In the genomic region with DNA sequence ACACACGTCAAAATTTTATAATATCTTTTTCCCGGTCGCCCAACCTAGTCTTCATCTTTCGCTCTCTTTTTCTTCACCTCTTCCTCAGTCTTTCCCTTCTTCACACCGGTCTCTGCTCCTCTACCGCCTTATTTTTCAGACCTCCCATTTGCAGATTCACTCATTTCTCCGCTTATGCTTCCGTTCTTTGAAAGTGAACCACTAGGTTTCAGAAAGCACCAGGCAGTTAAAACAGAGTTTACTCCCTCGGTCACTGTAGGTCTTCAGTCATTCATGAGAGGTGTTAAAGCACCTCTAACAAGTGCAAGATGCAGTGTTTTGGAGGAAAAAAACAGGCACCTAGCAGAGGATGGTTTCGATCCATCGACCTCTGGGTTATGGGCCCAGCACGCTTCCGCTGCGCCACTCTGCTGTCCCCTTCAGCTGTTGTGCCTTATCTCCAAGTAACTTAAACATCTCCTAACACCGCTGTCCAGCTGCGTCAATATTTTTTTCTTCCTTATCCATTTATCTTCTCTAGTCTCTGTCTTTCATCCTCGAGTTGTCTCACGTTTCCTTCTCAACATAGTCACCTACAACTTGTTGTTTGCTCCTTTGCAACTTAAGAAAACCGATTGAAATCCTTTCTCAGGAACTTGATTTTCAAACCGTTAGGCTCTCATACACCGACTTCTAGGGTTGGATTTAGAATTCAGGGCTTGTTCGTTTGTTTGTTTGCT, we compare ENCODE assay signal across 9 cellular contexts.
A peak's percentile ranks its signal among the peaks of the same experiment; 100 is the strongest.
DNase-seq lines count a peak whose midpoint lies in the region; ATAC-seq lines count a peak whose summit lies in the region.
"Had no signal": no experiment of that assay in that cellular context is flagged by ENCODE, and none has a peak within 500 bp of the region (broad histone marks: within the 10 kb centered on the region; RNA-seq: fewer than 3 reads in every experiment).

No MANE protein-coding gene starts in this region.

- H3K27ac Mint-ChIP-seq in activated CD4-positive, alpha-beta memory T cell treated with anti-CD3 and anti-CD28 coated beads, Interleukin-2, amount 10 ng/mL, durations not matched to agents 7 days and 5 days = no peak overlapping the region

- no peaks in the 10 kb centered on the region for H3K4me1 Mint-ChIP-seq in activated CD4-positive, alpha-beta memory T cell treated with anti-CD3 and anti-CD28 coated beads, Interleukin-2, amount 10 ng/mL, durations not matched to agents 7 days and 5 days

- no peaks in the 10 kb centered on the region for H3K9me3 Mint-ChIP-seq in activated CD4-positive, alpha-beta memory T cell treated with anti-CD3 and anti-CD28 coated beads, Interleukin-2, amount 10 ng/mL, durations not matched to agents 7 days and 5 days

- H3K36me3 ChIP-seq in iPS-18a (ENCODE audit: control insufficient read depth, low read depth, low read length) = no peaks in the 10 kb centered on the region

- H3K27me3 ChIP-seq in iPS-18a (ENCODE audit: control insufficient read depth, insufficient read depth, low read length) = peaks cover 26% of the 10 kb centered on the region

- DNase-seq in Ammon's horn (ENCODE audit: low spot score) (peak; percentile 17), NCI-H1105 (lab: John Stamatoyannopoulos, UW) (peak; percentile 66), NCI-H187 (lab: John Stamatoyannopoulos, UW) (no peak)
- peak; percentile 55 for DNase-seq in activated CD4-positive, alpha-beta memory T cell treated with anti-CD3 and anti-CD28 coated beads, Interleukin-2, amount 10 ng/mL, durations not matched to agents 7 days and 5 days
- peak; percentile 51 for DNase-seq in stimulated activated naive CD8-positive, alpha-beta T cell treated with anti-CD3 and anti-CD28 coated beads, Interleukin-15, Interleukin-2, amounts not matched to agents 100 U/mL and 50 U/mL, for 24 hours

- peaks cover 3% of the 10 kb centered on the region for H3K36me3 Mint-ChIP-seq in activated CD4-positive, alpha-beta memory T cell treated with anti-CD3 and anti-CD28 coated beads, Interleukin-2, amount 10 ng/mL, durations not matched to agents 7 days and 5 days (ENCODE audit: low read depth)

- CTCF ChIA-PET in activated CD4-positive, alpha-beta memory T cell treated with anti-CD3 and anti-CD28 coated beads, Interleukin-2, amount 10 ng/mL, durations not matched to agents 7 days and 5 days (lab: Charles Lee) = interaction anchor here (1.2 kb wide), 1 partner anchor 8 kb away, joined by 5 read pairs; no protein-coding TSS in a partner anchor

- H3K9ac ChIP-seq in iPS-18a (ENCODE audit: low read length) = peak overlapping the region; percentile 46

- ATAC-seq in GM18511 (IDR thresholded peaks at IDR 0.05; ENCODE audit: unreplicated experiment) = peak; percentile 86
- ATAC-seq in HG02852 (IDR thresholded peaks at IDR 0.05; ENCODE audit: unreplicated experiment) = peak; percentile 87
- ATAC-seq in stimulated activated naive CD8-positive, alpha-beta T cell treated with anti-CD3 and anti-CD28 coated beads, Interleukin-15, Interleukin-2, amounts not matched to agents 100 U/mL and 50 U/mL, for 24 hours = peak; percentile 100

- POLR2A ChIA-PET in activated CD4-positive, alpha-beta memory T cell treated with anti-CD3 and anti-CD28 coated beads, Interleukin-2, amount 10 ng/mL, durations not matched to agents 7 days and 5 days (lab: Charles Lee) = interaction anchor here (1.3 kb wide), 1 partner anchor 8 kb away, joined by 5 read pairs; no protein-coding TSS in a partner anchor

- peak overlapping the region; percentile 96 for H3K4me3 ChIP-seq in iPS-18a (ENCODE audit: low read length)

- H3K4me3 Mint-ChIP-seq in activated CD4-positive, alpha-beta memory T cell treated with anti-CD3 and anti-CD28 coated beads, Interleukin-2, amount 10 ng/mL, durations not matched to agents 7 days and 5 days = no peak overlapping the region

- no peak overlapping the region for H3K27ac ChIP-seq in iPS-18a (ENCODE audit: low read length)
- H3K27ac ChIP-seq: skin epidermis had no signal

- no peaks in the 10 kb centered on the region for H3K4me1 ChIP-seq in iPS-18a (ENCODE audit: control insufficient read depth, low read depth, low read length)

- peaks cover 25% of the 10 kb centered on the region for H3K27me3 Mint-ChIP-seq in activated CD4-positive, alpha-beta memory T cell treated with anti-CD3 and anti-CD28 coated beads, Interleukin-2, amount 10 ng/mL, durations not matched to agents 7 days and 5 days

- H3K9me3 ChIP-seq in iPS-18a (ENCODE audit: control insufficient read depth, low read depth, low read length) = no peaks in the 10 kb centered on the region

Comparison
In these comparisons a context has a peak if more than half of its experiments do, and no peak if none do; other contexts are left out.
1. DNase-seq: peak in Ammon's horn (single experiment), NCI-H1105 (single experiment), activated CD4-positive, alpha-beta memory T cell treated with anti-CD3 and anti-CD28 coated beads, Interleukin-2, amount 10 ng/mL, durations not matched to agents 7 days and 5 days (single experiment) and stimulated activated naive CD8-positive, alpha-beta T cell treated with anti-CD3 and anti-CD28 coated beads, Interleukin-15, Interleukin-2, amounts not matched to agents 100 U/mL and 50 U/mL, for 24 hours (single experiment); none in NCI-H187 (0 of 2).
2. Peak in every context shown above with its lines, with median percentiles within 50 percentile points of each other: ATAC-seq.